ENCODE assay signal across 9 cellular contexts in the genomic region with DNA sequence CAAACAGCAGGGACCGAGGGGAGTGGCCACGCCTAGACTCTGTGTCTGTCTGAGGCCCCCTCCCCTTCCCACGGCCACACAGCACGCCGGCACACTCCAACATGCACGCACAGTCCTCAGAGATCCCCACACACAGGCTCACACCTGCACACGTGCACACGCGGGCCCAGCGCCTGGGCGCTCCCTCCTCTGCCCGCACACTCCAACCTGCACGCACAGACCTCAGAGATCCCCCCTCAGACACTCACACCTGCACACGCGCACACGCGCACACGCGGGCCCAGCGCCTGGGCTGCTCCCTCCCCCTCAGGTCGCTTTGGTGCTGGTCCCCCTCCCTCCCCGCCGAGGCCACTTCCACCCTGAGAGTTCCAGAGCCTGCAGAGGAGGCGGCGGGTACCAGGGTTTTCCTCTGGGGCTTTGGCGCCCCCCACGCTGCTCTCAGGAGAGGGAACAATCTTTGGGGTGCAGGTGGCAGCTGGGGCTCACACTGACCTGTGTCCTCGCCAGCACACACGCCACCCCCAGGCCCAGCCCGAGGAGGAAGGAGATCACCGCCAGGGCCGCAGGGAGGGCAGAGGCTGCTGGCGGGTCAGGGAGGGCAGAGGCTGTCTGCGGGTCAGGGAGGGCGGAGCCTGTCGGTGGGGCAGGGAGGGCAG. TPM values are rescaled to one million over a fixed set of nuclear protein-coding genes. Genes with fewer than 3 reads are reported as not detected.
DNase-seq lines count a peak whose midpoint lies in the region; ATAC-seq lines count a peak whose summit lies in the region.
"Had no signal": no experiment of that assay in that cellular context is flagged by ENCODE, and none has a peak within 500 bp of the region (broad histone marks: within the 10 kb centered on the region; RNA-seq: fewer than 3 reads in every experiment).

No MANE protein-coding gene starts in this region.

- peak overlapping the region; percentile 80 for H3K27ac Mint-ChIP-seq in activated T-helper 2 cell treated with anti-CD3 and anti-CD28 coated beads, Interferon-gamma antibody, Interleukin-2, Interleukin-4, amounts not matched to agents 10 μg/mL and 5 μg/mL and 100 μg/mL, durations not matched to agents 14 hours and 24 hours and 36 hours
- peak overlapping the region; percentile 99 for H3K27ac Mint-ChIP-seq in stimulated activated naive CD8-positive, alpha-beta T cell treated with anti-CD3 and anti-CD28 coated beads, Interleukin-15, Interleukin-2, amounts not matched to agents 100 ng/mL and 50 ng/mL, for 24 hours

- no peak overlapping the region for H3K4me3 Mint-ChIP-seq in activated T-helper 2 cell treated with anti-CD3 and anti-CD28 coated beads, Interferon-gamma antibody, Interleukin-2, Interleukin-4, amounts not matched to agents 10 μg/mL and 5 μg/mL and 100 μg/mL, durations not matched to agents 14 hours and 24 hours and 36 hours (ENCODE audit: low read depth)
- H3K4me3 Mint-ChIP-seq in stimulated activated naive CD8-positive, alpha-beta T cell treated with anti-CD3 and anti-CD28 coated beads, Interleukin-15, Interleukin-2, amounts not matched to agents 100 ng/mL and 50 ng/mL, for 24 hours, result no peak overlapping the region

- H3K9me3 Mint-ChIP-seq in activated T-helper 2 cell treated with anti-CD3 and anti-CD28 coated beads, Interferon-gamma antibody, Interleukin-2, Interleukin-4, amounts not matched to agents 10 μg/mL and 5 μg/mL and 100 μg/mL, durations not matched to agents 14 hours and 24 hours and 36 hours, result no peaks in the 10 kb centered on the region
- no peaks in the 10 kb centered on the region for H3K9me3 Mint-ChIP-seq in stimulated activated naive CD8-positive, alpha-beta T cell treated with anti-CD3 and anti-CD28 coated beads, Interleukin-15, Interleukin-2, amounts not matched to agents 100 ng/mL and 50 ng/mL, for 24 hours

- H3K4me1 Mint-ChIP-seq in activated T-helper 2 cell treated with anti-CD3 and anti-CD28 coated beads, Interferon-gamma antibody, Interleukin-2, Interleukin-4, amounts not matched to agents 10 μg/mL and 5 μg/mL and 100 μg/mL, durations not matched to agents 14 hours and 24 hours and 36 hours (ENCODE audit: low read depth), result peaks cover 12% of the 10 kb centered on the region
- peaks cover 26% of the 10 kb centered on the region for H3K4me1 Mint-ChIP-seq in stimulated activated naive CD8-positive, alpha-beta T cell treated with anti-CD3 and anti-CD28 coated beads, Interleukin-15, Interleukin-2, amounts not matched to agents 100 ng/mL and 50 ng/mL, for 24 hours (ENCODE audit: low read depth)

- DNase-seq in activated CD8-positive, alpha-beta memory T cell treated with anti-CD3 and anti-CD28 coated beads for 24 hours, result peak; percentile 85
- DNase-seq in activated CD8-positive, alpha-beta memory T cell treated with anti-CD3 and anti-CD28 coated beads, Interleukin-2, amount 50 U/mL, for 48 hours, result no peak
- no peak for DNase-seq in activated T-helper 2 cell treated with anti-CD3 and anti-CD28 coated beads, Interferon-gamma antibody, Interleukin-2, Interleukin-4, amounts not matched to agents 10 μg/mL and 5 μg/mL and 100 μg/mL, durations not matched to agents 14 hours and 24 hours and 36 hours (ENCODE audit: low spot score)
- no peak for DNase-seq in left colon
- no peak for DNase-seq in 8988T
- no peak for DNase-seq in NCI-H2107 (lab: John Stamatoyannopoulos, UW)

- ATAC-seq in left colon (peak; percentile 34), GM21360 (IDR thresholded peaks at IDR 0.05; ENCODE audit: unreplicated experiment) (no peak)

- peaks cover 29% of the 10 kb centered on the region for H3K36me3 Mint-ChIP-seq in activated T-helper 2 cell treated with anti-CD3 and anti-CD28 coated beads, Interferon-gamma antibody, Interleukin-2, Interleukin-4, amounts not matched to agents 10 μg/mL and 5 μg/mL and 100 μg/mL, durations not matched to agents 14 hours and 24 hours and 36 hours (ENCODE audit: low read depth)
- peaks cover 19% of the 10 kb centered on the region for H3K36me3 Mint-ChIP-seq in stimulated activated naive CD8-positive, alpha-beta T cell treated with anti-CD3 and anti-CD28 coated beads, Interleukin-15, Interleukin-2, amounts not matched to agents 100 ng/mL and 50 ng/mL, for 24 hours (ENCODE audit: low read depth)

- intact Hi-C loops in activated T-helper 2 cell treated with anti-CD3 and anti-CD28 coated beads, Interferon-gamma antibody, Interleukin-2, Interleukin-4, amounts not matched to agents 10 μg/mL and 5 μg/mL and 100 μg/mL, durations not matched to agents 14 hours and 24 hours and 36 hours (cut with micrococcal nuclease), result no loop called here
- intact Hi-C loops in left colon (cut with DNase I, micrococcal nuclease), result loop anchor here in 1 of 2 donors (10.0 kb wide), 1 partner anchor 61 kb away; no protein-coding TSS in a partner anchor

- H3K27me3 Mint-ChIP-seq in activated T-helper 2 cell treated with anti-CD3 and anti-CD28 coated beads, Interferon-gamma antibody, Interleukin-2, Interleukin-4, amounts not matched to agents 10 μg/mL and 5 μg/mL and 100 μg/mL, durations not matched to agents 14 hours and 24 hours and 36 hours (ENCODE audit: low read depth), result no peaks in the 10 kb centered on the region
- H3K27me3 Mint-ChIP-seq in stimulated activated naive CD8-positive, alpha-beta T cell treated with anti-CD3 and anti-CD28 coated beads, Interleukin-15, Interleukin-2, amounts not matched to agents 100 ng/mL and 50 ng/mL, for 24 hours, result no peaks in the 10 kb centered on the region

RNA-seq across cellular contexts. Expression of a gene that starts 1.6 kb away (rescaled TPM):
- 345 and 351 TPM in 2 replicates for total RNA-seq in activated T-helper 2 cell treated with anti-CD3 and anti-CD28 coated beads, Interferon-gamma antibody, Interleukin-2, Interleukin-4, amounts not matched to agents 10 μg/mL and 5 μg/mL and 100 μg/mL, durations not matched to agents 14 hours and 24 hours and 36 hours
- total RNA-seq in left colon, result 10 to 100 TPM in 1 of 2 donors, 1 to 10 TPM in 1; 5.2 to 10.0 TPM

RNA-seq across cellular contexts. Expression of a gene that starts 17.7 kb away (rescaled TPM):
- total RNA-seq in activated T-helper 2 cell treated with anti-CD3 and anti-CD28 coated beads, Interferon-gamma antibody, Interleukin-2, Interleukin-4, amounts not matched to agents 10 μg/mL and 5 μg/mL and 100 μg/mL, durations not matched to agents 14 hours and 24 hours and 36 hours, result 2.7 and 3.7 TPM in 2 replicates
- 100 to 1,000 TPM in 1 of 2 donors, 10 to 100 TPM in 1; 78.5 to 127 TPM for total RNA-seq in left colon

RNA-seq across cellular contexts. Expression of a gene that starts 42.3 kb away (rescaled TPM):
- 139 and 151 TPM in 2 replicates for total RNA-seq in activated T-helper 2 cell treated with anti-CD3 and anti-CD28 coated beads, Interferon-gamma antibody, Interleukin-2, Interleukin-4, amounts not matched to agents 10 μg/mL and 5 μg/mL and 100 μg/mL, durations not matched to agents 14 hours and 24 hours and 36 hours
- total RNA-seq in left colon, result 100 to 1,000 TPM; 165 to 166 TPM

RNA-seq across cellular contexts. Expression of a gene that starts 43.2 kb away (rescaled TPM):
- not detected in 2 replicates for total RNA-seq in activated T-helper 2 cell treated with anti-CD3 and anti-CD28 coated beads, Interferon-gamma antibody, Interleukin-2, Interleukin-4, amounts not matched to agents 10 μg/mL and 5 μg/mL and 100 μg/mL, durations not matched to agents 14 hours and 24 hours and 36 hours
- not detected for total RNA-seq in left colon
- total RNA-seq: lung microvascular endothelial cell had no signal

RNA-seq across cellular contexts. Expression of a gene that starts 55.7 kb away (rescaled TPM):
- 0.18 TPM in 1 of 2 replicates, not detected in the other for total RNA-seq in activated T-helper 2 cell treated with anti-CD3 and anti-CD28 coated beads, Interferon-gamma antibody, Interleukin-2, Interleukin-4, amounts not matched to agents 10 μg/mL and 5 μg/mL and 100 μg/mL, durations not matched to agents 14 hours and 24 hours and 36 hours
- total RNA-seq in left colon, result not detected
- total RNA-seq: lung microvascular endothelial cell had no signal

Comparison
In these comparisons a context has a peak if more than half of its experiments do, and no peak if none do; other contexts are left out.
1. RNA of a gene that starts 1.6 kb away (total RNA-seq): 345 to 351 TPM in activated T-helper 2 cell treated with anti-CD3 and anti-CD28 coated beads, Interferon-gamma antibody, Interleukin-2, Interleukin-4, amounts not matched to agents 10 μg/mL and 5 μg/mL and 100 μg/mL, durations not matched to agents 14 hours and 24 hours and 36 hours; 5.2 to 10.0 TPM in left colon; every median in the first group is over 10 times any median in the second.
2. RNA of a gene that starts 17.7 kb away (total RNA-seq): 78.5 to 127 TPM in left colon; 2.7 to 3.7 TPM in activated T-helper 2 cell treated with anti-CD3 and anti-CD28 coated beads, Interferon-gamma antibody, Interleukin-2, Interleukin-4, amounts not matched to agents 10 μg/mL and 5 μg/mL and 100 μg/mL, durations not matched to agents 14 hours and 24 hours and 36 hours; every median in the first group is over 10 times any median in the second.